In the genomic region with DNA sequence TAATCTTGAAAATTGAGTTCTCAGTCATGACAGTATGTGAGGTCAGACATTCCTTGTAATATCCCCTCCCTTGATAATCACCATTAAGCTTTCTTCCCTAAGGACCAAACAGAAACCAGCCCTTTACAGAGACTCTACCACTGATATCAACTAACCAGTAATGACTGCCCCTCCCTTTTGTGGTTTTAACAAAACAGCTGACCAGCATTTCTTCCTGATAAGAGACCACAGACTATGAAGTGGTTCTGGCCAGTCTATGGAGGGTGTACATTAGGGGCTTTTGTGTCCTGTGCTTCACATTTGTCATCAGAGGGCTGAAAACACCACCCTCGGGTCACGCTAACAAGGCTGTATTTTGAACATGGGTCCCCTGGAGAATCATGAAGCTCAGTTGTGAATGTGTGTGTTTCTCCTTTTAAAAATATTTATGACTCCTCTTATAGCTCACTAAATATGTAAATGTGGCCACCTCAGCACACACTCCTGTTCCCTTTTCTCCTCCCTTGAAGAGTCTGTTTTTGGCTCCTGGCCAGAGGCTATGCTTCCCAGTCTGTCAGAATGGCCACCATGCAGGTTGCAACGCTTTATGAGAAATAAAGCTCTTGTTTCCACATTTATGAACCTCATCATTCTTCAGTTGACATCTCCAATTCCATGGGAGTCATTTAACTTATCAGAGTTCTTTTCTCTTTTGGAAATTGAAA, we compare ENCODE assay signal across 9 cellular contexts.
DNase-seq lines count a peak whose midpoint lies in the region; ATAC-seq and TF ChIP-seq lines count a peak whose summit lies in the region.
"Had no signal": no experiment of that assay in that cellular context is flagged by ENCODE, and none has a peak within 500 bp of the region (broad histone marks: within the 10 kb centered on the region; RNA-seq: fewer than 3 reads in every experiment).

No MANE protein-coding gene starts in this region.

- ATAC-seq in HG02759 (IDR thresholded peaks at IDR 0.05; ENCODE audit: unreplicated experiment), result peak; percentile 62

- H3K4me3 ChIP-seq in GM12864 (ENCODE audit: low read depth, low read length) (no peak overlapping the region), fibroblast of villous mesenchyme (ENCODE audit: low read depth, low read length) (no peak overlapping the region)

- peak; percentile 15 for DNase-seq in GM12864 (ENCODE audit: low read depth)
- DNase-seq in NCI-H187 treated with DMSO at 0.1 percent for 48 hours (lab: John Stamatoyannopoulos, UW), result peak; percentile 62
- peak; percentile 65 for DNase-seq in fibroblast of villous mesenchyme (ENCODE audit: low read depth)
- no peak for DNase-seq in NCI-H345 (lab: John Stamatoyannopoulos, UW)
- no peak for DNase-seq in NCI-H1694 treated with DMSO at 0.1 percent for 48 hours (lab: John Stamatoyannopoulos, UW)
- no peak for DNase-seq in activated T-cell treated with anti-CD3 and anti-CD28 coated beads for 4 hours
- no peak for DNase-seq in stimulated activated CD4-positive, alpha-beta T cell treated with anti-CD3 and anti-CD28 coated beads, Interleukin-12 subunit alpha, Interleukin-12 subunit beta, amount 100 ng/mL, for 4 hours
- DNase-seq: left ventricle myocardium superior had no signal

- TF ChIP-seq CTCF in GM12864 (IDR thresholded peaks at IDR 0.05; ENCODE audit: low read depth, low read length, missing control alignments) (no peak), fibroblast of villous mesenchyme (IDR thresholded peaks at IDR 0.05; ENCODE audit: insufficient read depth, low read depth, low read length) (no peak)

Comparison
In these comparisons a context has a peak if more than half of its experiments do, and no peak if none do; other contexts are left out.
1. DNase-seq: peak in GM12864 (single experiment), NCI-H187 treated with DMSO at 0.1 percent for 48 hours (single experiment) and fibroblast of villous mesenchyme (single experiment); none in NCI-H345 (single experiment), NCI-H1694 treated with DMSO at 0.1 percent for 48 hours (single experiment), activated T-cell treated with anti-CD3 and anti-CD28 coated beads for 4 hours (single experiment) and stimulated activated CD4-positive, alpha-beta T cell treated with anti-CD3 and anti-CD28 coated beads, Interleukin-12 subunit alpha, Interleukin-12 subunit beta, amount 100 ng/mL, for 4 hours (single experiment).